In genomic region chr6:137683886-137684285, GRCh38 we compare ENCODE assay signal across 9 cellular contexts.
"Had no signal": no experiment of that assay in that cellular context is flagged by ENCODE, and none has a peak within 500 bp of the region (broad histone marks: within the 10 kb centered on the region; RNA-seq: fewer than 3 reads in every experiment).

No MANE protein-coding gene starts in this region.

- H3K4me3 Mint-ChIP-seq: HFFc6 had no signal

- H3K4me1 ChIP-seq: HAP-1 had no signal

- H3K27ac Mint-ChIP-seq: HFFc6 had no signal

- H3K9ac ChIP-seq: GM23248 had no signal

- DNase-seq: GM23248, GOT3, H7, HFFc6, IMR-90, KG1 had no signal

- H3K4me3 ChIP-seq: GM23248, HAP-1, K562 had no signal

- H3K9me3 Mint-ChIP-seq: HFFc6 had no signal

- H3K9me3 ChIP-seq: HAP-1 had no signal

- ATAC-seq: HCT116, K562 had no signal

- H3K36me3 ChIP-seq: HAP-1 had no signal

- H2AFZ ChIP-seq: GM23248 had no signal

- H3K27ac ChIP-seq: GM23248 had no signal
